Comparison of ENCODE assay signal across 2 cellular contexts in genomic region chr2:27255660-27256059, GRCh38.
TF ChIP-seq lines count a peak whose summit lies in the region.

No MANE protein-coding gene starts in this region.

TF ChIP-seq in A549, 52 proteins besides CTCF, POLR2A, EP300 and RAD21:
- no peak for TF ChIP-seq HOXB13 (CRISPR knock-in tag; IDR thresholded peaks at IDR 0.05; ENCODE audit: low read depth)
- no peak for TF ChIP-seq FOSL2 (IDR thresholded peaks at IDR 0.05)
- TF ChIP-seq FOSL2 (CRISPR knock-in tag; IDR thresholded peaks at IDR 0.05) = peak; percentile 30; the same call in 1 of the 2 replicates

TF ChIP-seq in K562, 482 proteins besides CTCF, POLR2A, EP300 and RAD21:
- TF ChIP-seq ZNF140 (CRISPR knock-in tag; IDR thresholded peaks at IDR 0.05) (no peak), FOSL1 (tag; conservative IDR thresholded peaks at IDR 0.05) (0 out of 2 replicates have a peak, but pooled peaks have one; percentile 21)
- TF ChIP-seq, protein P1, sequence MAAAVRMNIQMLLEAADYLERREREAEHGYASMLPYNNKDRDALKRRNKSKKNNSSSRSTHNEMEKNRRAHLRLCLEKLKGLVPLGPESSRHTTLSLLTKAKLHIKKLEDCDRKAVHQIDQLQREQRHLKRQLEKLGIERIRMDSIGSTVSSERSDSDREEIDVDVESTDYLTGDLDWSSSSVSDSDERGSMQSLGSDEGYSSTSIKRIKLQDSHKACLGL (CRISPR knock-in tag; IDR thresholded peaks at IDR 0.05; ENCODE audit: borderline replicate concordance, poor library complexity, severe bottlenecking) = no peak
